9 cellular contexts compared by ENCODE assay signal in the genomic region with DNA sequence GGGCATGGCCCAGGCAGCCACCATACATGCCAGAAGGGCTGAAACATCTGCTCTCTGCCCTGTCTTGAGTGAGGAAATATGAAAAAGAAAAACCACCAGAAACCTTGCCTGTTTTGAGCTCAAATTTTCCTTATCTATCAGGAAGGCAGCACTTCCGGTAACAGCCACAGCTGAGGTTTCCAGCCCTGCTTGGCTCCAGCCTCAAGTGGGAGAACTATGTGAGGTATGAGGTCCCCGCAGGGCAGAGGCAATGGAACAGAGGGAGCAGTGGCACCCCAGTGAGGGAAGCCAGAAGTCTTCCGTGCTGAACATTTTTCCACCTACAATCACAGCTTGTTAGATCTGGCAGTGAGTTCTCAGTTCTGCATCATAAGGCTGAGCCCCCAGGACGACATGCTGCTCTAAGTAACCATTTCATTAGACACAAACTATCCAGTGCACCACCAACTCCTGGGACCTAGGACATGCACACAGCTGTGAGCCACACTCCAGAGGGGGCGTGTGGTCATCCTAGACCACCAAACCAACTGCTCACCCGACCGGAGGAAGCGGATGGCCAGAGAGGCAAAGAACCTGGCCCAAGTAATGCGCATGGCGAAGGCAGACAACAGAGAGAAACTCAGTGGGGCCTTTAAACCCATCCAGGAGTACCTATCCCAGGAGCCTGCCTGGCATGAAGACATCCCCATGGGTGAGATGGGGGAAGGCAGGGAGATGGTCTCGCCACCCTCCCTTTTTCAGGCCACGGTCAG. TPM values are rescaled to one million over a fixed set of nuclear protein-coding genes. Genes with fewer than 3 reads are reported as not detected.
A peak's percentile ranks its signal among the peaks of the same experiment; 100 is the strongest.
DNase-seq lines count a peak whose midpoint lies in the region; ATAC-seq and TF ChIP-seq lines count a peak whose summit lies in the region.
"Had no signal": no experiment of that assay in that cellular context is flagged by ENCODE, and none has a peak within 500 bp of the region (broad histone marks: within the 10 kb centered on the region; RNA-seq: fewer than 3 reads in every experiment).

No MANE protein-coding gene starts in this region.

- H3K79me2 ChIP-seq in DND-41 (ENCODE audit: insufficient read depth, low read length), result peaks cover 97% of the 10 kb centered on the region
- no peaks in the 10 kb centered on the region for H3K79me2 ChIP-seq in OCI-LY7 (ENCODE audit: insufficient read depth, low read depth, low read length)

- peaks cover 23% of the 10 kb centered on the region for H3K4me1 Mint-ChIP-seq in WTC11

- 58 to 68% (median 59%) methylated on average over 12 of the region's 12 CpGs for WGBS in psoas muscle, 3 donors

- no TSS peak for BruUV-seq in OCI-LY7 (replicated peaks; lab: Mats Ljungman, UMichigan)

- H3K27me3 ChIP-seq in DND-41 (ENCODE audit: insufficient read depth, low read length, poor library complexity) (no peaks in the 10 kb centered on the region), psoas muscle (ENCODE audit: insufficient read depth in 3 of 3, low read length in 2 of 3) (no peaks in the 10 kb centered on the region)
- H3K27me3 ChIP-seq: ovary had no signal

- no peaks in the 10 kb centered on the region for H3K27me3 Mint-ChIP-seq in WTC11 (ENCODE audit: low read depth)

- peaks cover 86% of the 10 kb centered on the region for H3K36me3 Mint-ChIP-seq in WTC11

- TF ChIP-seq CTCF in DND-41 (IDR thresholded peaks at IDR 0.05; ENCODE audit: borderline replicate concordance, extremely low read depth, low read length, poor library complexity, severe bottlenecking) (no peak), WTC11 (IDR thresholded peaks at IDR 0.05) (no peak), psoas muscle (IDR thresholded peaks at IDR 0.05) (no peak), OCI-LY7 (conservative IDR thresholded peaks at IDR 0.05; ENCODE audit: low read length) (no peak)

- H3K4me3 ChIP-seq in DND-41 (ENCODE audit: low read depth in 1 of 2, low read length in 2 of 2) (no peak overlapping the region), psoas muscle (no peak overlapping the region), OCI-LY7 (ENCODE audit: low read depth, low read length, poor library complexity, severe bottlenecking) (no peak overlapping the region)
- H3K4me3 ChIP-seq: ovary had no signal

- no peak overlapping the region for H3K9ac ChIP-seq in DND-41 (ENCODE audit: low read depth, low read length)

- intact Hi-C loops in psoas muscle (cut with DNase I) (no loop called here), OCI-LY7 (cut with micrococcal nuclease; ENCODE audit: unreplicated experiment) (no loop called here)

- no peak overlapping the region for H3K4me3 Mint-ChIP-seq in WTC11

- CTCF ChIA-PET in WTC11 (lab: Charles Lee) (interaction anchor here (1.9 kb wide), 1 partner anchor 64 kb away, joined by 5 read pairs; no protein-coding TSS in a partner anchor), OCI-LY7 (lab: Charles Lee; ENCODE audit: unreplicated experiment) (no interaction called here)

- DNase-seq in DND-41 (peak; percentile 27), WTC11 (ENCODE audit: low spot score) (no peak), fibroblast of peridontal ligament (ENCODE audit: extremely low read depth) (peak; percentile 67), psoas muscle (peak; percentile 10 to 42), OCI-LY7 (ENCODE audit: low spot score) (no peak), NCI-H2081 (lab: John Stamatoyannopoulos, UW) (no peak)

- H4K20me1 ChIP-seq in DND-41 (ENCODE audit: insufficient read depth, low read length) (peaks cover 98% of the 10 kb centered on the region), OCI-LY7 (ENCODE audit: insufficient read depth, low read length) (0 out of 2 replicates have a peak, but pooled peaks cover 3% of the 10 kb centered on the region)

- H3K4me1 ChIP-seq in DND-41 (ENCODE audit: insufficient read depth, low read length), result no peaks in the 10 kb centered on the region
- peaks cover 95% of the 10 kb centered on the region for H3K4me1 ChIP-seq in psoas muscle
- H3K4me1 ChIP-seq in OCI-LY7 (ENCODE audit: insufficient read depth, low read length, poor library complexity, severe bottlenecking), result no peaks in the 10 kb centered on the region

- H3K4me2 ChIP-seq in DND-41 (ENCODE audit: insufficient read depth, low read length) (no peak overlapping the region), OCI-LY7 (ENCODE audit: low read length) (no peak overlapping the region)

- POLR2A ChIA-PET in WTC11 (lab: Charles Lee) (interaction anchor here (0.6 kb wide), 1 partner anchor 16 kb away, joined by 4 read pairs; no protein-coding TSS in a partner anchor), OCI-LY7 (lab: Charles Lee) (no interaction called here)

- no peaks in the 10 kb centered on the region for H3K9me3 Mint-ChIP-seq in WTC11

- no peak overlapping the region for H2AFZ ChIP-seq in DND-41 (ENCODE audit: low read depth, low read length)
- no peak overlapping the region for H2AFZ ChIP-seq in OCI-LY7 (ENCODE audit: low read length)

- ATAC-seq in DND-41 (ENCODE audit: insufficient read depth, low read depth) (peak; percentile 10; the same call in 1 of the 3 replicates), WTC11 (no peak), psoas muscle (no peak), GM21515 (IDR thresholded peaks at IDR 0.05; ENCODE audit: unreplicated experiment) (no peak), HG03095 (IDR thresholded peaks at IDR 0.05; ENCODE audit: unreplicated experiment) (no peak)

- H3K27ac ChIP-seq in DND-41 (ENCODE audit: low read length) (no peak overlapping the region), psoas muscle (peak overlapping the region; percentile 99), OCI-LY7 (ENCODE audit: low read depth, low read length, poor library complexity, severe bottlenecking) (no peak overlapping the region)

- no peaks in the 10 kb centered on the region for H3K9me2 ChIP-seq in OCI-LY7 (ENCODE audit: insufficient read depth, low read length)

- H3K36me3 ChIP-seq in DND-41 (ENCODE audit: insufficient read depth, low read length), result peaks cover 99% of the 10 kb centered on the region
- peaks cover 16 to 82% of the 10 kb centered on the region in 2 donors for H3K36me3 ChIP-seq in psoas muscle (ENCODE audit: insufficient read depth in 1 of 2, low read depth in 1 of 2)
- H3K36me3 ChIP-seq in OCI-LY7 (ENCODE audit: insufficient read depth, low read length), result peaks cover 98% of the 10 kb centered on the region
- H3K36me3 ChIP-seq: ovary had no signal

- H3K9me3 ChIP-seq in DND-41 (ENCODE audit: insufficient read depth, low read length, severe bottlenecking) (no peaks in the 10 kb centered on the region), psoas muscle (no peaks in the 10 kb centered on the region), OCI-LY7 (ENCODE audit: low read length) (no peaks in the 10 kb centered on the region)
- H3K9me3 ChIP-seq: ovary had no signal

- peak overlapping the region; percentile 33; the same call in 1 of the 2 replicates for H3K27ac Mint-ChIP-seq in WTC11

TF ChIP-seq in WTC11, 78 proteins besides CTCF, POLR2A, EP300 and RAD21 (continues in another document):
- TF ChIP-seq, protein P1, sequence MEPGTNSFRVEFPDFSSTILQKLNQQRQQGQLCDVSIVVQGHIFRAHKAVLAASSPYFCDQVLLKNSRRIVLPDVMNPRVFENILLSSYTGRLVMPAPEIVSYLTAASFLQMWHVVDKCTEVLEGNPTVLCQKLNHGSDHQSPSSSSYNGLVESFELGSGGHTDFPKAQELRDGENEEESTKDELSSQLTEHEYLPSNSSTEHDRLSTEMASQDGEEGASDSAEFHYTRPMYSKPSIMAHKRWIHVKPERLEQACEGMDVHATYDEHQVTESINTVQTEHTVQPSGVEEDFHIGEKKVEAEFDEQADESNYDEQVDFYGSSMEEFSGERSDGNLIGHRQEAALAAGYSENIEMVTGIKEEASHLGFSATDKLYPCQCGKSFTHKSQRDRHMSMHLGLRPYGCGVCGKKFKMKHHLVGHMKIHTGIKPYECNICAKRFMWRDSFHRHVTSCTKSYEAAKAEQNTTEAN (CRISPR knock-in tag; IDR thresholded peaks at IDR 0.05), result no peak
- TF ChIP-seq, protein P2, sequence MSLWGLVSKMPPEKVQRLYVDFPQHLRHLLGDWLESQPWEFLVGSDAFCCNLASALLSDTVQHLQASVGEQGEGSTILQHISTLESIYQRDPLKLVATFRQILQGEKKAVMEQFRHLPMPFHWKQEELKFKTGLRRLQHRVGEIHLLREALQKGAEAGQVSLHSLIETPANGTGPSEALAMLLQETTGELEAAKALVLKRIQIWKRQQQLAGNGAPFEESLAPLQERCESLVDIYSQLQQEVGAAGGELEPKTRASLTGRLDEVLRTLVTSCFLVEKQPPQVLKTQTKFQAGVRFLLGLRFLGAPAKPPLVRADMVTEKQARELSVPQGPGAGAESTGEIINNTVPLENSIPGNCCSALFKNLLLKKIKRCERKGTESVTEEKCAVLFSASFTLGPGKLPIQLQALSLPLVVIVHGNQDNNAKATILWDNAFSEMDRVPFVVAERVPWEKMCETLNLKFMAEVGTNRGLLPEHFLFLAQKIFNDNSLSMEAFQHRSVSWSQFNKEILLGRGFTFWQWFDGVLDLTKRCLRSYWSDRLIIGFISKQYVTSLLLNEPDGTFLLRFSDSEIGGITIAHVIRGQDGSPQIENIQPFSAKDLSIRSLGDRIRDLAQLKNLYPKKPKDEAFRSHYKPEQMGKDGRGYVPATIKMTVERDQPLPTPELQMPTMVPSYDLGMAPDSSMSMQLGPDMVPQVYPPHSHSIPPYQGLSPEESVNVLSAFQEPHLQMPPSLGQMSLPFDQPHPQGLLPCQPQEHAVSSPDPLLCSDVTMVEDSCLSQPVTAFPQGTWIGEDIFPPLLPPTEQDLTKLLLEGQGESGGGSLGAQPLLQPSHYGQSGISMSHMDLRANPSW (CRISPR knock-in tag; conservative IDR thresholded peaks at IDR 0.05; ENCODE audit: low read depth), result no peak

RNA-seq across cellular contexts. Expression of a gene that starts 22.6 kb away (rescaled TPM):
- 288 to 306 TPM (median 288 TPM) in 3 replicates for total RNA-seq in WTC11 (2021)
- total RNA-seq in psoas muscle, result 100 to 1,000 TPM in 3 of 4 donors, 10 to 100 TPM in 1; 86.3 to 146 (median 118) TPM
- 100 to 1,000 TPM in 1 of 3 donors, 10 to 100 TPM in 2; 55.6 to 273 (median 79.1) TPM for polyA plus RNA-seq in psoas muscle
- total RNA-seq in OCI-LY7 (2014; rRNA removed; shearing (Covaris generic)), result 77.6 and 85.0 TPM in 2 replicates
- 134 and 152 TPM in 2 replicates for total RNA-seq in OCI-LY7 (2022)

Comparison
In these comparisons a context has a peak if more than half of its experiments do, and no peak if none do; other contexts are left out.
1. DNase-seq: peak in DND-41 (single experiment), fibroblast of peridontal ligament (single experiment) and psoas muscle (2 of 2); none in WTC11 (single experiment), OCI-LY7 (single experiment) and NCI-H2081 (0 of 2).